Comparison of ENCODE assay signal across 19 cellular contexts in the genomic region with DNA sequence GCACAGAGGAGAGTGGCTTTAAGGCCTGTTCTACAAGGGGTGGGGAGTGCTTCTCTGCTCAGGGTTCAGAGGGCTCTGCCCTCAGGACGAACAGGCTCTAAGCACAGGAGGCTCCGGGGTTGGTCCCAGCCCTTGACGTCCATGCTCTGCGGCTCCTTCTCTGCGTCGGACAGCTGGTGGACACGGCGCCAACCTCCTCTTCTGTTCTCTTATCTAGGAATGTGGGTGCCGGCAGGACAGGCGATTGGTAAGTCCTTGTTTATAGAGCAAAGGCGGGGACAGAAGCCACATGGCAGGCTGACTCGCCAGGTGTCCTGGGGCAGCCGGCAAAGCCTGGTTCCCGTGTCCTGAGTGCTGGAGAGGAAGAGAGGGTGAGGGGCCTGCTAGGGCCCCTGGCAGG. TPM values are rescaled to one million over a fixed set of nuclear protein-coding genes. Genes with fewer than 3 reads are reported as not detected.
DNase-seq lines count a peak whose midpoint lies in the region; ATAC-seq lines count a peak whose summit lies in the region.
"Had no signal": no experiment of that assay in that cellular context is flagged by ENCODE, and none has a peak within 500 bp of the region (broad histone marks: within the 10 kb centered on the region; RNA-seq: fewer than 3 reads in every experiment).

No MANE protein-coding gene starts in this region.

- H4K8ac ChIP-seq in mesenchymal stem cell (ENCODE audit: low read length), result peak overlapping the region; percentile 27

- peaks cover 74% of the 10 kb centered on the region for H3K79me1 ChIP-seq in mesenchymal stem cell (replicated peaks; ENCODE audit: low read length, poor library complexity, severe bottlenecking)

- no peak overlapping the region for H3K18ac ChIP-seq in mesenchymal stem cell (ENCODE audit: low read depth in 1 of 2, low read length in 2 of 2)

- peaks cover 78 to 99% (median 89%) of the 10 kb centered on the region in 11 experiments for H3K36me3 ChIP-seq in BLaER1 treated with 17β-estradiol and CSF1 and Interleukin-3, amounts not matched to agents 10 nM and 100 nM
- peaks cover 91% of the 10 kb centered on the region for H3K36me3 ChIP-seq in NT2/D1 (ENCODE audit: insufficient read depth, insufficient read length, low read length)
- H3K36me3 ChIP-seq in mesenchymal stem cell (ENCODE audit: control insufficient read depth in 1 of 2, insufficient read depth in 2 of 2, low read depth in 1 of 2, low read length in 2 of 2), result peaks cover 88 to 90% of the 10 kb centered on the region in 2 experiments

- peak overlapping the region in 6 of 11 experiments; percentile 9 to 66 (median 28); a peak in 4 of 22 replicates for H3K9ac ChIP-seq in BLaER1 treated with 17β-estradiol and CSF1 and Interleukin-3, amounts not matched to agents 10 nM and 100 nM
- H3K9ac ChIP-seq in NT2/D1 (ENCODE audit: insufficient read length, low read depth) (peak overlapping the region; percentile 12), mesenchymal stem cell (ENCODE audit: low read length) (no peak overlapping the region)

- DNase-seq in NT2/D1 (ENCODE audit: low read depth, low spot score) (no peak), Right ventricle myocardium superior (peak; percentile 76), mesenchymal stem cell (no peak), cortex of kidney (lab: John Stamatoyannopoulos, UW) (no peak), medulla oblongata (ENCODE audit: extremely low spot score) (no peak)
- DNase-seq: ACHN; activated CD4-positive, alpha-beta memory T cell treated with anti-CD3 and anti-CD28 coated beads, Interleukin-2, amount 10 ng/mL, durations not matched to agents 7 days and 5 days; activated naive CD4-positive, alpha-beta T cell treated with anti-CD3 and anti-CD28 coated beads, Interleukin-2, amount 50 U/mL, for 16 hours; DMS53; hypothalamus; NCI-H1105; nephron progenitor cell; stimulated activated CD4-positive, alpha-beta T cell treated with anti-CD3 and anti-CD28 coated beads, Interleukin-2, amount 100 ng/mL, for 48 hours; WERI-Rb-1 had no signal

- peak overlapping the region in 1 of 11 experiments; percentile 13; a peak in 2 of 22 replicates for H3K27ac ChIP-seq in BLaER1 treated with 17β-estradiol and CSF1 and Interleukin-3, amounts not matched to agents 10 nM and 100 nM
- no peak overlapping the region for H3K27ac ChIP-seq in mesenchymal stem cell (ENCODE audit: low read length, poor library complexity, severe bottlenecking)
- H3K27ac ChIP-seq: SJSA1, skin epidermis, WERI-Rb-1 had no signal

- no peak overlapping the region for H2BK5ac ChIP-seq in mesenchymal stem cell (ENCODE audit: low read depth, low read length, poor library complexity, severe bottlenecking)

- ATAC-seq in Right ventricle myocardium superior (ENCODE audit: poor library complexity), result peak; percentile 83
- ATAC-seq in HG03139 (IDR thresholded peaks at IDR 0.05; ENCODE audit: unreplicated experiment), result no peak
- ATAC-seq in HG02973 (IDR thresholded peaks at IDR 0.05; ENCODE audit: unreplicated experiment), result no peak

- H3K14ac ChIP-seq in mesenchymal stem cell (ENCODE audit: low read length in 2 of 2), result no peak overlapping the region

- H2AFZ ChIP-seq in mesenchymal stem cell (ENCODE audit: low read depth, low read length), result no peak overlapping the region

- H4K91ac ChIP-seq in mesenchymal stem cell (ENCODE audit: low read length), result no peak overlapping the region

- H3K4me2 ChIP-seq in BLaER1 treated with 17β-estradiol and CSF1 and Interleukin-3, amounts not matched to agents 10 nM and 100 nM, result peak overlapping the region in 2 of 11 experiments; percentile 16 to 80; a peak in 3 of 22 replicates
- H3K4me2 ChIP-seq in mesenchymal stem cell (ENCODE audit: low read length, poor library complexity, severe bottlenecking), result no peak overlapping the region

- intact Hi-C loops in Right ventricle myocardium superior (cut with DNase I), result no loop called here

- H3K4me1 ChIP-seq in BLaER1 treated with 17β-estradiol and CSF1 and Interleukin-3, amounts not matched to agents 10 nM and 100 nM, result peaks cover 32 to 56% (median 49%) of the 10 kb centered on the region in 10 experiments
- H3K4me1 ChIP-seq in NT2/D1 (ENCODE audit: insufficient read depth, insufficient read length) (peaks cover 34% of the 10 kb centered on the region), mesenchymal stem cell (ENCODE audit: control insufficient read depth, insufficient read depth, low read depth, low read length) (peaks cover 4% of the 10 kb centered on the region)
- H3K4me1 ChIP-seq: SJSA1 had no signal

- 92% methylated on average over 11 of the region's 14 CpGs for WGBS in mesenchymal stem cell

- no peak overlapping the region for H2BK120ac ChIP-seq in mesenchymal stem cell (ENCODE audit: low read depth, low read length)

- H2AK5ac ChIP-seq in mesenchymal stem cell (ENCODE audit: low read length, severe bottlenecking), result no peak overlapping the region

- no peak overlapping the region for H2BK15ac ChIP-seq in mesenchymal stem cell (ENCODE audit: low read depth, poor library complexity, severe bottlenecking)

- H3K4me3 ChIP-seq in BLaER1 treated with 17β-estradiol and CSF1 and Interleukin-3, amounts not matched to agents 10 nM and 100 nM, result no peak overlapping the region
- no peak overlapping the region for H3K4me3 ChIP-seq in NT2/D1 (ENCODE audit: insufficient read length, low read depth)
- H3K4me3 ChIP-seq in mesenchymal stem cell (ENCODE audit: insufficient read depth in 1 of 2, low read depth in 1 of 2, low read length in 2 of 2), result no peak overlapping the region
- H3K4me3 ChIP-seq: SJSA1, skin epidermis had no signal

- H3K27me3 ChIP-seq in BLaER1 treated with 17β-estradiol and CSF1 and Interleukin-3, amounts not matched to agents 10 nM and 100 nM, result no peaks in the 10 kb centered on the region
- H3K27me3 ChIP-seq in NT2/D1 (ENCODE audit: insufficient read depth, insufficient read length) (no peaks in the 10 kb centered on the region), mesenchymal stem cell (ENCODE audit: control insufficient read depth in 1 of 2, insufficient read depth in 1 of 2, low read length in 2 of 2) (no peaks in the 10 kb centered on the region)
- H3K27me3 ChIP-seq: SJSA1 had no signal

- H3K9me3 ChIP-seq in BLaER1 treated with 17β-estradiol and CSF1 and Interleukin-3, amounts not matched to agents 10 nM and 100 nM (replicated peaks in 1 of 11), result no peaks in the 10 kb centered on the region
- no peaks in the 10 kb centered on the region for H3K9me3 ChIP-seq in NT2/D1 (ENCODE audit: insufficient read depth, low read length)
- H3K9me3 ChIP-seq in mesenchymal stem cell (ENCODE audit: control insufficient read depth, low read length), result no peaks in the 10 kb centered on the region
- H3K9me3 ChIP-seq: SJSA1 had no signal

- no peak overlapping the region for H2BK12ac ChIP-seq in mesenchymal stem cell (ENCODE audit: low read length in 2 of 2)

- no peak overlapping the region for H3K23ac ChIP-seq in mesenchymal stem cell (ENCODE audit: low read length in 2 of 2)

- H3K4ac ChIP-seq in mesenchymal stem cell (ENCODE audit: low read depth in 1 of 2, low read length in 2 of 2), result no peak overlapping the region

- peaks cover 83 to 100% (median 97%) of the 10 kb centered on the region in 11 experiments for H4K20me1 ChIP-seq in BLaER1 treated with 17β-estradiol and CSF1 and Interleukin-3, amounts not matched to agents 10 nM and 100 nM

RNA-seq across cellular contexts. Expression of a gene that starts 8.4 kb away (rescaled TPM):
- 671 TPM for total RNA-seq in Right ventricle myocardium superior
- polyA plus RNA-seq in mesenchymal stem cell (2013, experiment 1 of 2), result 2,213 TPM
- 2,093 TPM for polyA plus RNA-seq in mesenchymal stem cell (2013, experiment 2 of 2)

RNA-seq across cellular contexts. Expression of a gene that starts 20.2 kb away (rescaled TPM):
- total RNA-seq in Right ventricle myocardium superior, result 0.22 TPM
- 0.23 TPM for polyA plus RNA-seq in mesenchymal stem cell (2013, experiment 1 of 2)
- polyA plus RNA-seq in mesenchymal stem cell (2013, experiment 2 of 2), result 0.23 TPM
- total RNA-seq: SJSA1 had no signal

RNA-seq across cellular contexts. Expression of a gene that starts 22.4 kb away (rescaled TPM):
- 82.9 TPM for total RNA-seq in Right ventricle myocardium superior
- 65.2 TPM for polyA plus RNA-seq in mesenchymal stem cell (2013, experiment 1 of 2)
- polyA plus RNA-seq in mesenchymal stem cell (2013, experiment 2 of 2), result 66.2 TPM

RNA-seq across cellular contexts. Expression of a gene that starts 28.4 kb away (rescaled TPM):
- 93.5 TPM for total RNA-seq in Right ventricle myocardium superior
- 33.5 TPM for polyA plus RNA-seq in mesenchymal stem cell (2013, experiment 1 of 2)
- polyA plus RNA-seq in mesenchymal stem cell (2013, experiment 2 of 2), result 34.5 TPM

RNA-seq across cellular contexts. Expression of a gene that starts 46.0 kb away (rescaled TPM):
- 461 TPM for total RNA-seq in Right ventricle myocardium superior
- 54.3 TPM for polyA plus RNA-seq in mesenchymal stem cell (2013, experiment 1 of 2)
- polyA plus RNA-seq in mesenchymal stem cell (2013, experiment 2 of 2), result 52.4 TPM
